ENCODE assay signal across 8 cellular contexts in the genomic region with DNA sequence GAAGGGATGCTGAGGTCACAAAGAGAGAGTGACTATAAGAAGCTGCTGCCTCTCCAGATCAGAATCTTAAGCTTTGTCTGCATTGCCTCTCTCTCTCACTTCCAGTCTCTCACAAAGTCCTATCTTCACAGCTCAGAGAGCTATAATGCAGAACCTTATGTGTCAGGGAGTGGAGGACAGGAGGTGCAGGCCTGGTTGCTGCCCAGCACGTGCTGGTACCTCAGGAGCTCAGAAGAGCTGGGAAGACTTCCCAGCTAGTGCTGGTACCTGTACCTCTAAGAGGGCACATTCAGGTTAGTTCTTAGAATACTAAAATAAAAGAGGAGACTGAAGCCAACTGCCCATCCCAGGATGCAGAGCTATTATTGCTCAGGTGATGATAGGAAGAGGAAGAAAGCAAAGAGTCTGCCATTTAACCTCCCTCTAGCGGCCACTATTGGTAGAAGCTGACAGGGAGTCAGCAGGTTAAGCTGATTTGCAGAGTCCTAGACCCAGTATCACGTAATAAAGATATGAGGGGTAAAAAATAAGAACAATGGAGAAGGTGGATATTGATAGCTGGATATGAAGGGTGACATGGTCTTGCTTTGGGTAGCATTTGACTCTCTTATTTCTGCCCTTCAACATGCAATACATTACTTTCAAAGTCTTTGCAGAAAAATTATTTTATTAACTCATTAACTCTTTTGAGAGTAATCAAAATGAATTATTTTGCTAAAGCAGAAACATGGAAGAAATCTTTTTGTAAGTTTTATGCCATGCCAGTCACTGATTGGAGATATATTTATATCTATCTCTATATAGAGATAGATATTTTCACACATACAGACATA.
DNase-seq lines count a peak whose midpoint lies in the region; ATAC-seq and TF ChIP-seq lines count a peak whose summit lies in the region.

No MANE protein-coding gene starts in this region.

- H3K27ac Mint-ChIP-seq in activated naive CD8-positive, alpha-beta T cell treated with anti-CD3 and anti-CD28 coated beads, Interleukin-2, amount 50 U/mL, for 24 hours: no peak overlapping the region

- no peaks in the 10 kb centered on the region for H3K36me3 Mint-ChIP-seq in activated naive CD8-positive, alpha-beta T cell treated with anti-CD3 and anti-CD28 coated beads, Interleukin-2, amount 50 U/mL, for 24 hours (ENCODE audit: low read depth)

- no peak overlapping the region for H3K4me3 Mint-ChIP-seq in activated naive CD8-positive, alpha-beta T cell treated with anti-CD3 and anti-CD28 coated beads, Interleukin-2, amount 50 U/mL, for 24 hours

- no peak for TF ChIP-seq EP300 in Ishikawa (IDR thresholded peaks at IDR 0.05; ENCODE audit: borderline replicate concordance)

- DNase-seq in ELR (ENCODE audit: low read depth): peak; percentile 71
- DNase-seq in SKM-1 (lab: John Stamatoyannopoulos, UW; ENCODE audit: unreplicated experiment): peak; percentile 63
- DNase-seq in activated naive CD8-positive, alpha-beta T cell treated with anti-CD3 and anti-CD28 coated beads, Interleukin-2, amount 50 U/mL, for 24 hours: peak; percentile 36
- DNase-seq in islet precursor cell: peak; percentile 75
- DNase-seq in stimulated activated CD8-positive, alpha-beta memory T cell treated with anti-CD3 and anti-CD28 coated beads, Interleukin-15, amount 100 ng/mL, for 1 hour (ENCODE audit: low read depth): peak; percentile 20
- no peak for DNase-seq in putamen (ENCODE audit: low spot score)

- peaks cover 9% of the 10 kb centered on the region for H3K4me1 Mint-ChIP-seq in activated naive CD8-positive, alpha-beta T cell treated with anti-CD3 and anti-CD28 coated beads, Interleukin-2, amount 50 U/mL, for 24 hours

- peak; percentile 85 for ATAC-seq in GM21528 (IDR thresholded peaks at IDR 0.05; ENCODE audit: low FRiP score, unreplicated experiment)
- peak; percentile 65 for ATAC-seq in activated naive CD8-positive, alpha-beta T cell treated with anti-CD3 and anti-CD28 coated beads, Interleukin-2, amount 50 U/mL, for 24 hours

- TF ChIP-seq RAD21 in Ishikawa (IDR thresholded peaks at IDR 0.05; ENCODE audit: low read depth): peak; percentile 63

- H3K9me3 Mint-ChIP-seq in activated naive CD8-positive, alpha-beta T cell treated with anti-CD3 and anti-CD28 coated beads, Interleukin-2, amount 50 U/mL, for 24 hours: no peaks in the 10 kb centered on the region

- H3K27me3 Mint-ChIP-seq in activated naive CD8-positive, alpha-beta T cell treated with anti-CD3 and anti-CD28 coated beads, Interleukin-2, amount 50 U/mL, for 24 hours: no peaks in the 10 kb centered on the region

TF ChIP-seq in Ishikawa, 13 proteins besides CTCF, POLR2A, EP300 and RAD21:
- no peak for TF ChIP-seq TCF12 (IDR thresholded peaks at IDR 0.05; ENCODE audit: low read depth)
- TF ChIP-seq FOXM1 (IDR thresholded peaks at IDR 0.05; ENCODE audit: borderline replicate concordance, low read depth): no peak
- no peak for TF ChIP-seq TAF1 (IDR thresholded peaks at IDR 0.05; ENCODE audit: low read depth)
- no peak for TF ChIP-seq CREB1 (IDR thresholded peaks at IDR 0.05; ENCODE audit: low read depth)
- TF ChIP-seq, protein P1, sequence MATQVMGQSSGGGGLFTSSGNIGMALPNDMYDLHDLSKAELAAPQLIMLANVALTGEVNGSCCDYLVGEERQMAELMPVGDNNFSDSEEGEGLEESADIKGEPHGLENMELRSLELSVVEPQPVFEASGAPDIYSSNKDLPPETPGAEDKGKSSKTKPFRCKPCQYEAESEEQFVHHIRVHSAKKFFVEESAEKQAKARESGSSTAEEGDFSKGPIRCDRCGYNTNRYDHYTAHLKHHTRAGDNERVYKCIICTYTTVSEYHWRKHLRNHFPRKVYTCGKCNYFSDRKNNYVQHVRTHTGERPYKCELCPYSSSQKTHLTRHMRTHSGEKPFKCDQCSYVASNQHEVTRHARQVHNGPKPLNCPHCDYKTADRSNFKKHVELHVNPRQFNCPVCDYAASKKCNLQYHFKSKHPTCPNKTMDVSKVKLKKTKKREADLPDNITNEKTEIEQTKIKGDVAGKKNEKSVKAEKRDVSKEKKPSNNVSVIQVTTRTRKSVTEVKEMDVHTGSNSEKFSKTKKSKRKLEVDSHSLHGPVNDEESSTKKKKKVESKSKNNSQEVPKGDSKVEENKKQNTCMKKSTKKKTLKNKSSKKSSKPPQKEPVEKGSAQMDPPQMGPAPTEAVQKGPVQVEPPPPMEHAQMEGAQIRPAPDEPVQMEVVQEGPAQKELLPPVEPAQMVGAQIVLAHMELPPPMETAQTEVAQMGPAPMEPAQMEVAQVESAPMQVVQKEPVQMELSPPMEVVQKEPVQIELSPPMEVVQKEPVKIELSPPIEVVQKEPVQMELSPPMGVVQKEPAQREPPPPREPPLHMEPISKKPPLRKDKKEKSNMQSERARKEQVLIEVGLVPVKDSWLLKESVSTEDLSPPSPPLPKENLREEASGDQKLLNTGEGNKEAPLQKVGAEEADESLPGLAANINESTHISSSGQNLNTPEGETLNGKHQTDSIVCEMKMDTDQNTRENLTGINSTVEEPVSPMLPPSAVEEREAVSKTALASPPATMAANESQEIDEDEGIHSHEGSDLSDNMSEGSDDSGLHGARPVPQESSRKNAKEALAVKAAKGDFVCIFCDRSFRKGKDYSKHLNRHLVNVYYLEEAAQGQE (IDR thresholded peaks at IDR 0.05; ENCODE audit: low read depth): no peak
- TF ChIP-seq, protein P2, sequence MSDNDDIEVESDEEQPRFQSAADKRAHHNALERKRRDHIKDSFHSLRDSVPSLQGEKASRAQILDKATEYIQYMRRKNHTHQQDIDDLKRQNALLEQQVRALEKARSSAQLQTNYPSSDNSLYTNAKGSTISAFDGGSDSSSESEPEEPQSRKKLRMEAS (IDR thresholded peaks at IDR 0.05): no peak
- no peak for TF ChIP-seq TEAD4 (IDR thresholded peaks at IDR 0.05)
- TF ChIP-seq CEBPB (IDR thresholded peaks at IDR 0.05): no peak
- TF ChIP-seq EGR1 (IDR thresholded peaks at IDR 0.05): no peak
- no peak for TF ChIP-seq YY1 (IDR thresholded peaks at IDR 0.05; ENCODE audit: low read depth)
- TF ChIP-seq NFIC (IDR thresholded peaks at IDR 0.05): no peak
- TF ChIP-seq, protein P3, sequence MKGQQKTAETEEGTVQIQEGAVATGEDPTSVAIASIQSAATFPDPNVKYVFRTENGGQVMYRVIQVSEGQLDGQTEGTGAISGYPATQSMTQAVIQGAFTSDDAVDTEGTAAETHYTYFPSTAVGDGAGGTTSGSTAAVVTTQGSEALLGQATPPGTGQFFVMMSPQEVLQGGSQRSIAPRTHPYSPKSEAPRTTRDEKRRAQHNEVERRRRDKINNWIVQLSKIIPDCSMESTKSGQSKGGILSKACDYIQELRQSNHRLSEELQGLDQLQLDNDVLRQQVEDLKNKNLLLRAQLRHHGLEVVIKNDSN (IDR thresholded peaks at IDR 0.05): no peak
- no peak for TF ChIP-seq ZBTB7A (IDR thresholded peaks at IDR 0.05; ENCODE audit: low read depth)
